ENCODE assay signal across 15 cellular contexts in genomic region chr14:22544881-22545420, GRCh38. TPM values are rescaled to one million over a fixed set of nuclear protein-coding genes. Genes with fewer than 3 reads are reported as not detected.
A peak's percentile ranks its signal among the peaks of the same experiment; 100 is the strongest.
DNase-seq lines count a peak whose midpoint lies in the region; ATAC-seq lines count a peak whose summit lies in the region.
"Had no signal": no experiment of that assay in that cellular context is flagged by ENCODE, and none has a peak within 500 bp of the region (broad histone marks: within the 10 kb centered on the region; RNA-seq: fewer than 3 reads in every experiment).

No MANE protein-coding gene starts in this region.

- H3K4me3 Mint-ChIP-seq in CD4-positive, alpha-beta memory T cell = peak overlapping the region; percentile 69 to 91 (median 82)
- H3K4me3 Mint-ChIP-seq in activated T-cell treated with anti-CD3 and anti-CD28 coated beads, Interleukin-2, amount 50 U/mL, for 4 hours = peak overlapping the region; percentile 82

- peaks cover 92% of the 10 kb centered on the region for H3K36me3 ChIP-seq in BLaER1
- H3K36me3 ChIP-seq in CD4-positive, alpha-beta memory T cell (ENCODE audit: insufficient read depth, low read length) = peaks cover 88% of the 10 kb centered on the region

- H3K9me3 ChIP-seq in BLaER1 (no peaks in the 10 kb centered on the region), mononuclear cell (ENCODE audit: low read depth, low read length) (no peaks in the 10 kb centered on the region)
- H3K9me3 ChIP-seq in CD4-positive, alpha-beta memory T cell (ENCODE audit: control insufficient read depth in 1 of 2, low read length in 2 of 2) = no peaks in the 10 kb centered on the region

- peaks cover 100% of the 10 kb centered on the region for H3K4me1 ChIP-seq in BLaER1
- peaks cover 99% of the 10 kb centered on the region for H3K4me1 ChIP-seq in CD4-positive, alpha-beta memory T cell (ENCODE audit: insufficient read depth, low read length)
- H3K4me1 ChIP-seq in mononuclear cell (ENCODE audit: insufficient read depth, low read length) = peaks cover 72% of the 10 kb centered on the region

- H3K36me3 Mint-ChIP-seq in CD4-positive, alpha-beta memory T cell = peaks cover 95 to 96% of the 10 kb centered on the region in 2 donors
- H3K36me3 Mint-ChIP-seq in activated T-cell treated with anti-CD3 and anti-CD28 coated beads, Interleukin-2, amount 50 U/mL, for 4 hours (ENCODE audit: insufficient read depth) = peaks cover 91% of the 10 kb centered on the region

- H4K20me1 ChIP-seq in BLaER1 = peaks cover 77% of the 10 kb centered on the region

- no peaks in the 10 kb centered on the region for H3K27me3 Mint-ChIP-seq in CD4-positive, alpha-beta memory T cell
- no peaks in the 10 kb centered on the region for H3K27me3 Mint-ChIP-seq in activated T-cell treated with anti-CD3 and anti-CD28 coated beads, Interleukin-2, amount 50 U/mL, for 4 hours (ENCODE audit: low read depth)

- H3K9ac ChIP-seq in BLaER1 = peak overlapping the region; percentile 70; the same call in 1 of the 2 replicates
- H3K9ac ChIP-seq: KMS-11 had no signal

- intact Hi-C loops in CD4-positive, alpha-beta memory T cell (cut with micrococcal nuclease) = loop anchor here (1.0 kb wide), 1 partner anchor 8 kb away; no protein-coding TSS in a partner anchor

- no peak for ATAC-seq in activated T-cell treated with anti-CD3 and anti-CD28 coated beads, Interleukin-2, amount 50 U/mL, for 4 hours
- ATAC-seq: activated CD4-positive, CD25-positive, alpha-beta regulatory T cell treated with anti-CD3 and anti-CD28 coated beads, Interleukin-2, amount 50 U/mL, for 24 hours; left colon had no signal

- CTCF ChIA-PET in CD4-positive, alpha-beta memory T cell (lab: Charles Lee; ENCODE audit: partially characterized antibody) = interaction anchor here (0.9 to 5.5 kb wide), 9 partner anchors 8 to 693 kb away, joined by 3 to 48 read pairs (median 6); no protein-coding TSS in a partner anchor

- H3K9me3 Mint-ChIP-seq in CD4-positive, alpha-beta memory T cell = peaks cover 0 to 1% (median 0%) of the 10 kb centered on the region in 8 donors
- no peaks in the 10 kb centered on the region for H3K9me3 Mint-ChIP-seq in activated T-cell treated with anti-CD3 and anti-CD28 coated beads, Interleukin-2, amount 50 U/mL, for 4 hours

- peak in 1 of 5 donors; percentile 60 for DNase-seq in CD4-positive, alpha-beta memory T cell
- no peak for DNase-seq in activated T-cell treated with anti-CD3 and anti-CD28 coated beads, Interleukin-2, amount 50 U/mL, for 4 hours
- no peak for DNase-seq in T1000 (lab: John Stamatoyannopoulos, UW)
- no peak for DNase-seq in effector CD8-positive, alpha-beta T cell (lab: John Stamatoyannopoulos, UW)
- DNase-seq in HUDEP-2 (lab: John Stamatoyannopoulos, UW; ENCODE audit: unreplicated experiment in 76 of 76) = no peak
- DNase-seq: C1 segment of cervical spinal cord; DMS79 treated with DMSO at 0.1 percent for 48 hours; left colon; NCI-H1417; stimulated activated CD4-positive, alpha-beta T cell treated with anti-CD3 and anti-CD28 coated beads, Interleukin-12 subunit alpha, Interleukin-12 subunit beta, amount 100 ng/mL, for 4 hours had no signal

- H3K27ac Mint-ChIP-seq in CD4-positive, alpha-beta memory T cell = peak overlapping the region; percentile 92 to 100 (median 98)
- H3K27ac Mint-ChIP-seq: progenitor cell of endocrine pancreas had no signal

- H3K27me3 ChIP-seq in BLaER1 (no peaks in the 10 kb centered on the region), mononuclear cell (ENCODE audit: insufficient read depth, low read length) (no peaks in the 10 kb centered on the region)
- no peaks in the 10 kb centered on the region for H3K27me3 ChIP-seq in CD4-positive, alpha-beta memory T cell (ENCODE audit: insufficient read depth, low read length)

- H3K4me1 Mint-ChIP-seq in CD4-positive, alpha-beta memory T cell = peaks cover 88 to 100% (median 95%) of the 10 kb centered on the region in 4 donors
- peaks cover 98% of the 10 kb centered on the region for H3K4me1 Mint-ChIP-seq in activated T-cell treated with anti-CD3 and anti-CD28 coated beads, Interleukin-2, amount 50 U/mL, for 4 hours (ENCODE audit: low read depth)

- peak overlapping the region; percentile 100 for H3K27ac ChIP-seq in BLaER1
- H3K27ac ChIP-seq in CD4-positive, alpha-beta memory T cell (ENCODE audit: low read depth, low read length) = peak overlapping the region; percentile 72
- H3K27ac ChIP-seq: KMS-11 had no signal

- peak overlapping the region; percentile 93 for H3K4me2 ChIP-seq in BLaER1
- H3K4me2 ChIP-seq: KMS-11 had no signal

- H3K4me3 ChIP-seq in BLaER1 = 0 out of 2 replicates have a peak overlapping the region, but pooled peaks have one; percentile 4
- H3K4me3 ChIP-seq in CD4-positive, alpha-beta memory T cell (ENCODE audit: low read length in 2 of 2) = peak overlapping the region; percentile 34 to 43
- H3K4me3 ChIP-seq in mononuclear cell (ENCODE audit: low read length) = peak overlapping the region; percentile 10

- POLR2A ChIA-PET in CD4-positive, alpha-beta memory T cell (lab: Charles Lee; ENCODE audit: partially characterized antibody) = interaction anchor here (1.2 to 18.6 kb wide), 12 partner anchors 10 to 695 kb away, joined by 3 to 1762 read pairs (median 6); no protein-coding TSS in a partner anchor

RNA-seq across cellular contexts. Expression of gene DAD1, which starts 44.1 kb away (rescaled TPM):
- total RNA-seq in CD4-positive, alpha-beta memory T cell = 100 to 1,000 TPM; 110 to 124 TPM
- polyA plus RNA-seq in CD4-positive, alpha-beta memory T cell = 100 to 1,000 TPM; 602 to 735 TPM
- 100 to 1,000 TPM; 287 to 323 (median 300) TPM for total RNA-seq in activated T-cell treated with anti-CD3 and anti-CD28 coated beads, Interleukin-2, amount 50 U/mL, for 4 hours
- 83.6 TPM for total RNA-seq in mononuclear cell

RNA-seq across cellular contexts. Expression of gene ABHD4, which starts 53.1 kb away (rescaled TPM):
- 10 to 100 TPM; 18.8 to 22.4 TPM for total RNA-seq in CD4-positive, alpha-beta memory T cell
- polyA plus RNA-seq in CD4-positive, alpha-beta memory T cell = 10 to 100 TPM in 1 of 2 donors, 1 to 10 TPM in 1; 6.2 to 12.9 TPM
- 1 to 10 TPM; 1.9 to 3.9 (median 2.1) TPM for total RNA-seq in activated T-cell treated with anti-CD3 and anti-CD28 coated beads, Interleukin-2, amount 50 U/mL, for 4 hours
- total RNA-seq in mononuclear cell = 7.5 TPM
